In genomic region chr17:79005063-79005861, GRCh38 we compare ENCODE assay signal across 10 cellular contexts. TPM values are rescaled to one million over a fixed set of nuclear protein-coding genes. Genes with fewer than 3 reads are reported as not detected.
DNase-seq lines count a peak whose midpoint lies in the region; ATAC-seq and TF ChIP-seq lines count a peak whose summit lies in the region.
"Had no signal": no experiment of that assay in that cellular context is flagged by ENCODE, and none has a peak within 500 bp of the region (broad histone marks: within the 10 kb centered on the region; RNA-seq: fewer than 3 reads in every experiment).

No MANE protein-coding gene starts in this region.

- H3K4me2 ChIP-seq in PC-3 (ENCODE audit: low read length) (peak overlapping the region; percentile 99), hepatocyte (peak overlapping the region; percentile 51)

- peak overlapping the region; percentile 17 for H3K27ac Mint-ChIP-seq in activated naive CD4-positive, alpha-beta T cell treated with anti-CD3 and anti-CD28 coated beads for 36 hours

- 78% methylated on average over 11 of the region's 12 CpGs for WGBS in hepatocyte (ENCODE audit: low lambda C conversion rate, missing lambda C conversion rate)
- 51% methylated on average over 12 of the region's 12 CpGs; no CpG with 5 or more reads in 1 of the 2 donors for WGBS in transverse colon (ENCODE audit: low coverage in 1 of 2), 2 donors

- H3K4me1 Mint-ChIP-seq in activated naive CD4-positive, alpha-beta T cell treated with anti-CD3 and anti-CD28 coated beads for 36 hours (ENCODE audit: low read depth): peaks cover 41% of the 10 kb centered on the region

- H3K36me3 Mint-ChIP-seq in activated naive CD4-positive, alpha-beta T cell treated with anti-CD3 and anti-CD28 coated beads for 36 hours (ENCODE audit: low read depth): peaks cover 6% of the 10 kb centered on the region

- DNase-seq in activated naive CD4-positive, alpha-beta T cell treated with anti-CD3 and anti-CD28 coated beads for 36 hours: peak; percentile 43
- DNase-seq in activated naive CD4-positive, alpha-beta T cell treated with Interleukin-2 at 50 U/mL for 16 hours: no peak
- DNase-seq in PC-3 (peak; percentile 94), hepatocyte (ENCODE audit: low spot score) (peak; percentile 70), transverse colon (peak; percentile 88), hippocampal formation (lab: John Stamatoyannopoulos, UW) (no peak), AG08395 (ENCODE audit: low spot score) (no peak)
- DNase-seq: IMR-90 had no signal

- in situ Hi-C loops in transverse colon (cut with MboI; ENCODE audit: low pct_ligation_motif_present in 1 of 4, low pct_unique_long_range_greater_than_20kb in 1 of 4, low sequenced_read_pairs in 3 of 4): no loop called here

- peak; percentile 92 for TF ChIP-seq POLR2A in transverse colon (IDR thresholded peaks at IDR 0.05)

- H3K27ac ChIP-seq in PC-3 (ENCODE audit: low read length): peak overlapping the region; percentile 83
- peak overlapping the region; percentile 82 for H3K27ac ChIP-seq in hepatocyte
- H3K27ac ChIP-seq in transverse colon: peak overlapping the region; percentile 82 to 95 (median 92)

- H3K4me3 Mint-ChIP-seq in activated naive CD4-positive, alpha-beta T cell treated with anti-CD3 and anti-CD28 coated beads for 36 hours: no peak overlapping the region
- H3K4me3 Mint-ChIP-seq: CD14-positive monocyte had no signal

- CTCF ChIA-PET in activated naive CD4-positive, alpha-beta T cell treated with anti-CD3 and anti-CD28 coated beads for 36 hours (lab: Charles Lee): interaction anchor here (0.8 kb wide), 1 partner anchor 9 kb away, joined by 5 read pairs; no protein-coding TSS in a partner anchor
- CTCF ChIA-PET in PC-3 (lab: Charles Lee): interaction anchor here (1.0 to 1.7 kb wide), 2 partner anchors 9 to 17 kb away, joined by 3 to 9 read pairs; no protein-coding TSS in a partner anchor

- H3F3A ChIP-seq in PC-3 (ENCODE audit: low read length, unreplicated experiment): peaks cover 8% of the 10 kb centered on the region

- H3K4me1 ChIP-seq in PC-3 (ENCODE audit: insufficient read depth, low read length) (peaks cover 57% of the 10 kb centered on the region), hepatocyte (ENCODE audit: insufficient read depth) (peaks cover 19% of the 10 kb centered on the region), transverse colon (peaks cover 28 to 76% (median 73%) of the 10 kb centered on the region in 4 donors)

- H3K9me2 ChIP-seq in PC-3 (replicated peaks; ENCODE audit: low read length) (no peaks in the 10 kb centered on the region), hepatocyte (replicated peaks; ENCODE audit: insufficient read depth) (no peaks in the 10 kb centered on the region)

- H4K20me1 ChIP-seq in PC-3 (ENCODE audit: low read length) (peaks cover 34% of the 10 kb centered on the region), hepatocyte (ENCODE audit: insufficient read depth, poor library complexity, severe bottlenecking) (peaks cover 32% of the 10 kb centered on the region)

- peak overlapping the region; percentile 41 for H3K9ac ChIP-seq in PC-3 (ENCODE audit: low read length)

- no peak overlapping the region for H2AFZ ChIP-seq in PC-3 (ENCODE audit: low read length)
- H2AFZ ChIP-seq in hepatocyte: no peak overlapping the region

- H3K79me2 ChIP-seq in PC-3 (ENCODE audit: low read length) (peaks cover 92% of the 10 kb centered on the region), hepatocyte (peaks cover 75% of the 10 kb centered on the region)

- TF ChIP-seq EP300 in transverse colon (IDR thresholded peaks at IDR 0.05; ENCODE audit: low read depth): no peak

- H3K9me3 Mint-ChIP-seq in activated naive CD4-positive, alpha-beta T cell treated with anti-CD3 and anti-CD28 coated beads for 36 hours: no peaks in the 10 kb centered on the region
- H3K9me3 Mint-ChIP-seq: CD14-positive monocyte had no signal

- no peaks in the 10 kb centered on the region for H3K27me3 ChIP-seq in PC-3 (ENCODE audit: low read length)
- H3K27me3 ChIP-seq in hepatocyte: no peaks in the 10 kb centered on the region
- no peaks in the 10 kb centered on the region for H3K27me3 ChIP-seq in transverse colon

- no peaks in the 10 kb centered on the region for H3K27me3 Mint-ChIP-seq in activated naive CD4-positive, alpha-beta T cell treated with anti-CD3 and anti-CD28 coated beads for 36 hours (ENCODE audit: low read depth)

- POLR2A ChIA-PET in PC-3 (lab: Charles Lee; ENCODE audit: unreplicated experiment): interaction anchor here (0.6 to 1.1 kb wide), 3 partner anchors 9 to 21 kb away, joined by 3 to 4 read pairs (median 4); no protein-coding TSS in a partner anchor

- ATAC-seq in PC-3 (peak; percentile 71), HG03196 (IDR thresholded peaks at IDR 0.05; ENCODE audit: unreplicated experiment) (no peak)

- no peaks in the 10 kb centered on the region for H3K9me3 ChIP-seq in PC-3 (ENCODE audit: low read length)
- no peaks in the 10 kb centered on the region for H3K9me3 ChIP-seq in hepatocyte (ENCODE audit: low read depth)
- no peaks in the 10 kb centered on the region for H3K9me3 ChIP-seq in transverse colon

- H3K4me3 ChIP-seq in PC-3 (ENCODE audit: low read length) (peak overlapping the region; percentile 52), hepatocyte (no peak overlapping the region), transverse colon (peak overlapping the region in 2 of 4 donors; percentile 27 to 34)

- peaks cover 25% of the 10 kb centered on the region; the same call in 1 of the 2 replicates for H3K36me3 ChIP-seq in PC-3 (ENCODE audit: low read depth, low read length)
- H3K36me3 ChIP-seq in hepatocyte (replicated peaks; ENCODE audit: insufficient read depth, low read depth): no peaks in the 10 kb centered on the region
- no peaks in the 10 kb centered on the region for H3K36me3 ChIP-seq in transverse colon

- no TSS peak for BruUV-seq in PC-3 (replicated peaks; lab: Mats Ljungman, UMichigan)

- intact Hi-C loops in activated naive CD4-positive, alpha-beta T cell treated with anti-CD3 and anti-CD28 coated beads for 36 hours (cut with micrococcal nuclease): no loop called here
- intact Hi-C loops in PC-3 (cut with micrococcal nuclease): no loop called here
- intact Hi-C loops in transverse colon (cut with DNase I; ENCODE audit: low total_unique reads): no loop called here

- TF ChIP-seq CTCF in PC-3 (conservative IDR thresholded peaks at IDR 0.05; ENCODE audit: low read depth, low read length) (no peak), hepatocyte (IDR thresholded peaks at IDR 0.05; ENCODE audit: poor library complexity) (no peak), transverse colon (IDR thresholded peaks at IDR 0.05) (peak in 1 of 5 experiments; percentile 24)

RNA-seq across cellular contexts. Expression of gene CANT1, which starts 4.3 kb away (rescaled TPM):
- 10 to 100 TPM; 48.7 to 51.0 TPM for total RNA-seq in activated naive CD4-positive, alpha-beta T cell treated with anti-CD3 and anti-CD28 coated beads for 36 hours
- total RNA-seq in PC-3 (2014; rRNA removed) (191 and 220 TPM in 2 replicates), hepatocyte (32.8 and 36.1 TPM in 2 replicates), transverse colon (100 to 1,000 TPM in 3 of 4 donors, 10 to 100 TPM in 1; 89.4 to 231 (median 138) TPM)
- 33.0 and 34.1 TPM in 2 replicates for polyA plus RNA-seq in hepatocyte

RNA-seq across cellular contexts. Expression of gene C1QTNF1, which starts 18.7 kb away (rescaled TPM):
- under 1 TPM; 0.14 to 0.32 TPM for total RNA-seq in activated naive CD4-positive, alpha-beta T cell treated with anti-CD3 and anti-CD28 coated beads for 36 hours
- total RNA-seq in PC-3 (2014; rRNA removed) (18.6 and 21.0 TPM in 2 replicates), hepatocyte (9.5 and 12.8 TPM in 2 replicates), transverse colon (10 to 100 TPM in 2 of 4 donors, 1 to 10 TPM in 2; 5.4 to 35.5 (median 12.0) TPM)
- 13.3 and 14.7 TPM in 2 replicates for polyA plus RNA-seq in hepatocyte
- polyA plus RNA-seq: CD14-positive monocyte had no signal

RNA-seq across cellular contexts. Expression of gene LGALS3BP, which starts 25.5 kb away (rescaled TPM):
- 10 to 100 TPM; 59.9 to 65.4 TPM for total RNA-seq in activated naive CD4-positive, alpha-beta T cell treated with anti-CD3 and anti-CD28 coated beads for 36 hours
- 72.4 and 121 TPM in 2 replicates for total RNA-seq in PC-3 (2014; rRNA removed)
- total RNA-seq in hepatocyte: 224 and 305 TPM in 2 replicates
- 787 and 811 TPM in 2 replicates for polyA plus RNA-seq in hepatocyte
- 1,000 to 10,000 TPM in 2 of 4 donors, 100 to 1,000 TPM in 2; 796 to 1,440 (median 1,077) TPM for total RNA-seq in transverse colon

Comparison
In these comparisons a context has a peak if more than half of its experiments do, and no peak if none do; other contexts are left out.
1. DNase-seq: peak in activated naive CD4-positive, alpha-beta T cell treated with anti-CD3 and anti-CD28 coated beads for 36 hours (single experiment), PC-3 (single experiment), hepatocyte (single experiment) and transverse colon (single experiment); none in activated naive CD4-positive, alpha-beta T cell treated with Interleukin-2 at 50 U/mL for 16 hours (single experiment), hippocampal formation (0 of 2) and AG08395 (single experiment).
2. Peak in every context shown above with its lines, with median percentiles within 50 percentile points of each other: H3K27ac ChIP-seq.